1 cellular context compared by ENCODE assay signal in the genomic region with DNA sequence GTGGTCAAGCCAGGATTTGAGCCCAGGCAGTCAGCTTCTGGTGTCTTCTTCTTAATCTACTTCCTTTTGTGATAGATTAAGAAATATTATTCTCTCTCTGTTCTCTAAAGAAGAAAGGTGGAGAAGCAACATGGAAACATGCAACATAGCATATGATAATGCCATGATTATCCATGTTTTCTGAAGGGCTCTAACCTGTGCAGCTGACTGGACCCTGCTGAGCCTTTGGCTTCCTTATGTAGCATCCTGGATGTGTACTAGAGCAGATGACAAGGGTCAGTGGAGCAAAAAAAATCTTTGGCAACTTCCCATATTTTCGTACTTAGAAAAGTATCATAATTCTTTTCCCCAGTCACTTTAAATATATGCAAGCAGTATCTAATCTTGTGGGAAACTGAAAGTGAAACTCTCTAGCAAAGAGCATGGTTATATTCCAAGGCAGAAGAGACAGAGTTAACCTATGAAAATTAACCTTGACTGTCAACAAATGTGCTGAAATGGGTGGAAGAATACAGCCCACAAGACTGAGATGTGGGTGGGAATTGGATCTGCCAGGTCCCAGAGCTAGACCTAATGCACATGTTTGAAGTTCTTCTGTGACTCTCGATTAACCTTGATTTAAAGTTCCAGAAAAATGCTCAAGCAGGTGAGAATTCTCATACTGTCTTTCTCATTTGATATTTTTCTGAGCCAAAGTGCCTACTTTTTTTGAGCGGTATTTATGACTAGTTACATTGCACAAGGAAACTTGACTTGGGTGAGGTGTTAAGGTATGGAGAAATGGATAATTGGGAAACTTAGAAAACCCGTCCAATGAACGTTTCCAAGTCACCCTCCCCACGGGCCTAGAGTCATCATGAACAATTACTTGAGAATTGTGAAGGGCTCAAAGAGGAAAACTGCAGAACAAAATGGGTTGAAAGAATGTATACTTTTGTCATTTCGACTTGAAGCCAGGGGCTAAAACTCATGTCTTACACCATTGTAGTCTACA.
TF ChIP-seq lines count a peak whose summit lies in the region.

No MANE protein-coding gene starts in this region.

TF ChIP-seq in IMR-90, 13 proteins besides CTCF, POLR2A, EP300 and RAD21 (continued from another document):
- no peak for TF ChIP-seq ELK1 (IDR thresholded peaks at IDR 0.05; ENCODE audit: borderline replicate concordance, low read depth, low read length)
- TF ChIP-seq MXI1 (IDR thresholded peaks at IDR 0.05; ENCODE audit: borderline replicate concordance, low read depth, low read length), result no peak
- TF ChIP-seq FOS (IDR thresholded peaks at IDR 0.05; ENCODE audit: low read depth, low read length), result no peak
- no peak for TF ChIP-seq USF2 (IDR thresholded peaks at IDR 0.05; ENCODE audit: low read depth, low read length)
- no peak for TF ChIP-seq SMC3 (IDR thresholded peaks at IDR 0.05; ENCODE audit: low read depth, low read length)
- TF ChIP-seq BHLHE40 (IDR thresholded peaks at IDR 0.05; ENCODE audit: low read depth, low read length), result no peak
- TF ChIP-seq CEBPB (IDR thresholded peaks at IDR 0.05; ENCODE audit: low read depth, low read length), result no peak
